ENCODE assay signal across 9 cellular contexts in genomic region chr12:116559080-116559329, GRCh38. TPM values are rescaled to one million over a fixed set of nuclear protein-coding genes. Genes with fewer than 3 reads are reported as not detected.
DNase-seq lines count a peak whose midpoint lies in the region; ATAC-seq and TF ChIP-seq lines count a peak whose summit lies in the region.
"Had no signal": no experiment of that assay in that cellular context is flagged by ENCODE, and none has a peak within 500 bp of the region (broad histone marks: within the 10 kb centered on the region; RNA-seq: fewer than 3 reads in every experiment).

No MANE protein-coding gene starts in this region.

- H4K20me1 ChIP-seq in MM.1S (ENCODE audit: insufficient read depth, low read length), result no peaks in the 10 kb centered on the region

- H3K9me3 ChIP-seq in MM.1S (replicated peaks; ENCODE audit: insufficient read depth, low read length), result no peaks in the 10 kb centered on the region

- H3F3A ChIP-seq in MM.1S (ENCODE audit: insufficient read depth, low read length), result peaks cover 17% of the 10 kb centered on the region

- peak overlapping the region; percentile 51; the same call in 1 of the 2 replicates for H2AFZ ChIP-seq in MM.1S (ENCODE audit: low read length)

- H3K4me3 ChIP-seq in MM.1S (ENCODE audit: low read length) (peak overlapping the region; percentile 51), epithelial cell of proximal tubule (ENCODE audit: low read depth, low read length) (peak overlapping the region; percentile 19)
- H3K4me3 ChIP-seq: lung had no signal

- no peaks in the 10 kb centered on the region for H3K27me3 ChIP-seq in MM.1S (replicated peaks; ENCODE audit: insufficient read depth, low read length)

- H3K4me2 ChIP-seq in MM.1S (ENCODE audit: low read depth, low read length), result peak overlapping the region; percentile 84

- H3K27ac ChIP-seq in MM.1S (ENCODE audit: low read length), result peak overlapping the region; percentile 98

- peak overlapping the region; percentile 94 to 98 for H3K27ac Mint-ChIP-seq in stimulated activated naive CD8-positive, alpha-beta T cell treated with anti-CD3 and anti-CD28 coated beads, Interleukin-15, amount 100 ng/mL, for 72 hours

- H3K4me1 Mint-ChIP-seq in stimulated activated naive CD8-positive, alpha-beta T cell treated with anti-CD3 and anti-CD28 coated beads, Interleukin-15, amount 100 ng/mL, for 72 hours, result peaks cover 49% of the 10 kb centered on the region

- peak overlapping the region; percentile 79 to 87 for H3K4me3 Mint-ChIP-seq in stimulated activated naive CD8-positive, alpha-beta T cell treated with anti-CD3 and anti-CD28 coated beads, Interleukin-15, amount 100 ng/mL, for 72 hours

- TF ChIP-seq CTCF in MM.1S (IDR thresholded peaks at IDR 0.05; ENCODE audit: low read length) (no peak), epithelial cell of proximal tubule (conservative IDR thresholded peaks at IDR 0.05; ENCODE audit: low read depth, low read length) (no peak)

- no peaks in the 10 kb centered on the region for H3K36me3 ChIP-seq in MM.1S (replicated peaks; ENCODE audit: insufficient read depth, low read length)

- peak overlapping the region; percentile 71 for H3K9ac ChIP-seq in MM.1S (ENCODE audit: low read length)

- peaks cover 9 to 13% of the 10 kb centered on the region in 2 donors for H3K9me3 Mint-ChIP-seq in stimulated activated naive CD8-positive, alpha-beta T cell treated with anti-CD3 and anti-CD28 coated beads, Interleukin-15, amount 100 ng/mL, for 72 hours

- H3K9me2 ChIP-seq in MM.1S (replicated peaks; ENCODE audit: insufficient read depth, low read length), result no peaks in the 10 kb centered on the region

- H3K27me3 Mint-ChIP-seq in stimulated activated naive CD8-positive, alpha-beta T cell treated with anti-CD3 and anti-CD28 coated beads, Interleukin-15, amount 100 ng/mL, for 72 hours, result no peaks in the 10 kb centered on the region

- no peaks in the 10 kb centered on the region for H3K79me2 ChIP-seq in MM.1S (ENCODE audit: low read length)

- H3K4me1 ChIP-seq in MM.1S (ENCODE audit: low read length), result peaks cover 17% of the 10 kb centered on the region

- DNase-seq in MM.1S, result peak; percentile 52
- no peak for DNase-seq in epithelial cell of proximal tubule (ENCODE audit: low read depth)
- no peak for DNase-seq in stimulated activated naive CD8-positive, alpha-beta T cell treated with anti-CD3 and anti-CD28 coated beads, Interleukin-15, amount 100 ng/mL, for 72 hours
- no peak for DNase-seq in NCI-H524 (lab: John Stamatoyannopoulos, UW)
- DNase-seq in CD1c-positive myeloid dendritic cell (ENCODE audit: extremely low spot score), result no peak
- no peak for DNase-seq in activated CD4-positive, alpha-beta T cell treated with anti-CD3 and anti-CD28 coated beads for 4 hours

- peak; percentile 48 for ATAC-seq in GM18861 (IDR thresholded peaks at IDR 0.05; ENCODE audit: unreplicated experiment)
- ATAC-seq in GM21737 (IDR thresholded peaks at IDR 0.05; ENCODE audit: unreplicated experiment), result peak; percentile 48
- peak; percentile 51 for ATAC-seq in stimulated activated naive CD8-positive, alpha-beta T cell treated with anti-CD3 and anti-CD28 coated beads, Interleukin-15, amount 100 ng/mL, for 72 hours

RNA-seq across cellular contexts. Expression of gene MAP1LC3B2, which starts 0.2 kb away (rescaled TPM):
- 0.29 TPM in 1 of 2 replicates, not detected in the other for total RNA-seq in epithelial cell of proximal tubule
